In genomic region chr12:94263905-94264655, GRCh38 we compare ENCODE assay signal across 10 cellular contexts.
DNase-seq lines count a peak whose midpoint lies in the region; ATAC-seq, FAIRE-seq and TF ChIP-seq lines count a peak whose summit lies in the region.
"Had no signal": no experiment of that assay in that cellular context is flagged by ENCODE, and none has a peak within 500 bp of the region (broad histone marks: within the 10 kb centered on the region; RNA-seq: fewer than 3 reads in every experiment).

No MANE protein-coding gene starts in this region.

- intact Hi-C loops in testis (cut with DNase I; ENCODE audit: low total_unique reads), result no loop called here

- CTCF ChIA-PET in activated naive CD4-positive, alpha-beta T cell treated with anti-CD3 and anti-CD28 coated beads, Interleukin-2, amount 10 ng/mL, durations not matched to agents 7 days and 5 days (lab: Charles Lee), result no interaction called here
- CTCF ChIA-PET in WTC11 (lab: Charles Lee), result no interaction called here

- no peak overlapping the region for H3K4me3 Mint-ChIP-seq in activated naive CD4-positive, alpha-beta T cell treated with anti-CD3 and anti-CD28 coated beads, Interleukin-2, amount 10 ng/mL, durations not matched to agents 7 days and 5 days
- no peak overlapping the region for H3K4me3 Mint-ChIP-seq in WTC11

- H3K27ac ChIP-seq in testis, result peak overlapping the region; percentile 90 to 94
- peak overlapping the region in 1 of 2 donors; percentile 55 for H3K27ac ChIP-seq in small intestine (ENCODE audit: low read depth in 1 of 2, low read length in 1 of 2)
- H3K27ac ChIP-seq: SJSA1 had no signal

- peaks cover 73% of the 10 kb centered on the region for H3K36me3 Mint-ChIP-seq in activated naive CD4-positive, alpha-beta T cell treated with anti-CD3 and anti-CD28 coated beads, Interleukin-2, amount 10 ng/mL, durations not matched to agents 7 days and 5 days
- peaks cover 3% of the 10 kb centered on the region; the same call in 1 of the 2 replicates for H3K36me3 Mint-ChIP-seq in WTC11

- WGBS in testis, 2 donors, result 49 to 68% methylated on average over 21 of the region's 21 CpGs
- 76 to 87% (median 78%) methylated on average over 21 of the region's 21 CpGs for WGBS in small intestine, 3 donors

- peak overlapping the region; percentile 94 for H3K27ac Mint-ChIP-seq in activated naive CD4-positive, alpha-beta T cell treated with anti-CD3 and anti-CD28 coated beads, Interleukin-2, amount 10 ng/mL, durations not matched to agents 7 days and 5 days
- H3K27ac Mint-ChIP-seq in WTC11, result peak overlapping the region; percentile 88

- no peak for DNase-seq in activated naive CD4-positive, alpha-beta T cell treated with anti-CD3 and anti-CD28 coated beads, Interleukin-2, amount 10 ng/mL, durations not matched to agents 7 days and 5 days
- DNase-seq in activated naive CD4-positive, alpha-beta T cell (lab: John Stamatoyannopoulos, UW), result no peak
- DNase-seq in WTC11 (ENCODE audit: low spot score) (peak; percentile 80), iPS-NIHi11 (ENCODE audit: low spot score) (peak; percentile 59), testis (no peak), small intestine (no peak), NCI-H774 (lab: John Stamatoyannopoulos, UW) (no peak)
- DNase-seq: NCI-H2081 had no signal

- no peak for TF ChIP-seq POLR2A in testis (IDR thresholded peaks at IDR 0.05)

- peaks cover 58% of the 10 kb centered on the region for H3K4me1 Mint-ChIP-seq in activated naive CD4-positive, alpha-beta T cell treated with anti-CD3 and anti-CD28 coated beads, Interleukin-2, amount 10 ng/mL, durations not matched to agents 7 days and 5 days
- H3K4me1 Mint-ChIP-seq in WTC11, result peaks cover 79% of the 10 kb centered on the region

- TF ChIP-seq CTCF in WTC11 (IDR thresholded peaks at IDR 0.05) (no peak), testis (IDR thresholded peaks at IDR 0.05) (no peak)

- no peaks in the 10 kb centered on the region for H3K27me3 ChIP-seq in testis
- no peaks in the 10 kb centered on the region for H3K27me3 ChIP-seq in small intestine (ENCODE audit: control insufficient read depth in 2 of 2, insufficient read depth in 2 of 2, low read length in 2 of 2)
- H3K27me3 ChIP-seq: SJSA1 had no signal

- H3K36me3 ChIP-seq in testis (ENCODE audit: low read depth, missing control alignments) (no peaks in the 10 kb centered on the region), small intestine (ENCODE audit: control insufficient read depth in 2 of 2, insufficient read depth in 2 of 2, low read length in 2 of 2) (no peaks in the 10 kb centered on the region)
- H3K36me3 ChIP-seq: SJSA1 had no signal

- no peak for FAIRE-seq in small intestine (lab: Jason Lieb, UNC)

- H3K27me3 Mint-ChIP-seq in activated naive CD4-positive, alpha-beta T cell treated with anti-CD3 and anti-CD28 coated beads, Interleukin-2, amount 10 ng/mL, durations not matched to agents 7 days and 5 days, result no peaks in the 10 kb centered on the region
- H3K27me3 Mint-ChIP-seq in WTC11 (ENCODE audit: low read depth), result peaks cover 13% of the 10 kb centered on the region

- no peak overlapping the region for H3K4me3 ChIP-seq in testis
- no peak overlapping the region for H3K4me3 ChIP-seq in small intestine (ENCODE audit: low read depth in 1 of 2, low read length in 2 of 2)
- H3K4me3 ChIP-seq: SJSA1 had no signal

- no peaks in the 10 kb centered on the region for H3K9me3 Mint-ChIP-seq in activated naive CD4-positive, alpha-beta T cell treated with anti-CD3 and anti-CD28 coated beads, Interleukin-2, amount 10 ng/mL, durations not matched to agents 7 days and 5 days
- no peaks in the 10 kb centered on the region for H3K9me3 Mint-ChIP-seq in WTC11

- POLR2A ChIA-PET in WTC11 (lab: Charles Lee), result no interaction called here

- H3K9me3 ChIP-seq in testis (no peaks in the 10 kb centered on the region), small intestine (ENCODE audit: control insufficient read depth, low read depth) (no peaks in the 10 kb centered on the region)
- H3K9me3 ChIP-seq: SJSA1 had no signal

- ATAC-seq in WTC11 (peak; percentile 50), GM21367 (IDR thresholded peaks at IDR 0.05; ENCODE audit: unreplicated experiment) (no peak)

- H3K4me1 ChIP-seq in testis (peaks cover 36% of the 10 kb centered on the region), small intestine (ENCODE audit: control insufficient read depth in 2 of 2, insufficient read depth in 1 of 2, low read depth in 1 of 2, low read length in 1 of 2) (peaks cover 0 to 9% of the 10 kb centered on the region in 2 donors)

TF ChIP-seq in WTC11, 78 proteins besides CTCF, POLR2A, EP300 and RAD21 (continues in another document):
- peak; percentile 54; the same call in 1 of the 2 replicates for TF ChIP-seq FOXP1 (CRISPR knock-in tag; IDR thresholded peaks at IDR 0.05; ENCODE audit: borderline replicate concordance)
- TF ChIP-seq TEAD1 (CRISPR knock-in tag; IDR thresholded peaks at IDR 0.05), result peak; percentile 95
- no peak; the same call in 1 of the 2 replicates for TF ChIP-seq SP1 (CRISPR knock-in tag; conservative IDR thresholded peaks at IDR 0.05)
- peak; percentile 96 for TF ChIP-seq MAX (CRISPR knock-in tag; IDR thresholded peaks at IDR 0.05)
- peak; percentile 69; the same call in 1 of the 2 replicates for TF ChIP-seq PRRX2 (CRISPR knock-in tag; IDR thresholded peaks at IDR 0.05)
- no peak for TF ChIP-seq JAZF1 (CRISPR knock-in tag; IDR thresholded peaks at IDR 0.05)
- no peak for TF ChIP-seq ZMAT4 (CRISPR knock-in tag; IDR thresholded peaks at IDR 0.05)
- TF ChIP-seq GABPB1 (CRISPR knock-in tag; IDR thresholded peaks at IDR 0.05), result no peak
- no peak for TF ChIP-seq ATF3 (CRISPR knock-in tag; conservative IDR thresholded peaks at IDR 0.05)
- no peak for TF ChIP-seq HMGA2 (CRISPR knock-in tag; IDR thresholded peaks at IDR 0.05)
- no peak for TF ChIP-seq ZBTB21 (CRISPR knock-in tag; IDR thresholded peaks at IDR 0.05; ENCODE audit: borderline replicate concordance)
- peak; percentile 31; the same call in 1 of the 2 replicates for TF ChIP-seq ATF2 (CRISPR knock-in tag; IDR thresholded peaks at IDR 0.05; ENCODE audit: borderline replicate concordance, low read depth)
- no peak for TF ChIP-seq FOXP4 (CRISPR knock-in tag; IDR thresholded peaks at IDR 0.05)
- 0 out of 2 replicates have a peak, but pooled peaks have one; percentile 34 for TF ChIP-seq ERG (CRISPR knock-in tag; IDR thresholded peaks at IDR 0.05)
- no peak for TF ChIP-seq ATF1 (CRISPR knock-in tag; IDR thresholded peaks at IDR 0.05)
- TF ChIP-seq MYBL2 (CRISPR knock-in tag; IDR thresholded peaks at IDR 0.05), result peak; percentile 69
- no peak for TF ChIP-seq ZNF138 (CRISPR knock-in tag; conservative IDR thresholded peaks at IDR 0.05)

Comparison
In these comparisons a context has a peak if more than half of its experiments do, and no peak if none do; other contexts are left out.
1. DNase-seq: peak in WTC11 (single experiment) and iPS-NIHi11 (single experiment); none in activated naive CD4-positive, alpha-beta T cell treated with anti-CD3 and anti-CD28 coated beads, Interleukin-2, amount 10 ng/mL, durations not matched to agents 7 days and 5 days (single experiment), activated naive CD4-positive, alpha-beta T cell (0 of 4), testis (single experiment), small intestine (single experiment) and NCI-H774 (single experiment).